Comparison of ENCODE assay signal across 1 cellular context in genomic region chr6:63351995-63352586, GRCh38.
TF ChIP-seq lines count a peak whose summit lies in the region.

No MANE protein-coding gene starts in this region.

TF ChIP-seq in WTC11, 78 proteins besides CTCF, POLR2A, EP300 and RAD21 (continued from another document):
- TF ChIP-seq JAZF1 (CRISPR knock-in tag; IDR thresholded peaks at IDR 0.05): no peak
- no peak for TF ChIP-seq CREM (CRISPR knock-in tag; IDR thresholded peaks at IDR 0.05)
- no peak for TF ChIP-seq E2F4 (CRISPR knock-in tag; IDR thresholded peaks at IDR 0.05; ENCODE audit: borderline replicate concordance, low read depth)
- no peak for TF ChIP-seq ZNF416 (CRISPR knock-in tag; IDR thresholded peaks at IDR 0.05)
- TF ChIP-seq ZNF425 (CRISPR knock-in tag; conservative IDR thresholded peaks at IDR 0.05): no peak
- TF ChIP-seq FOXP4 (CRISPR knock-in tag; IDR thresholded peaks at IDR 0.05): no peak
- TF ChIP-seq HMGXB4 (CRISPR knock-in tag; IDR thresholded peaks at IDR 0.05): no peak
- no peak for TF ChIP-seq CBFB (CRISPR knock-in tag; IDR thresholded peaks at IDR 0.05; ENCODE audit: low read depth)
- TF ChIP-seq ZNF281 (CRISPR knock-in tag; IDR thresholded peaks at IDR 0.05): no peak
- no peak for TF ChIP-seq RELA (CRISPR knock-in tag; IDR thresholded peaks at IDR 0.05; ENCODE audit: borderline replicate concordance)
- TF ChIP-seq CDX4 (CRISPR knock-in tag; IDR thresholded peaks at IDR 0.05; ENCODE audit: borderline replicate concordance): no peak
- no peak for TF ChIP-seq NFE2L1 (CRISPR knock-in tag; IDR thresholded peaks at IDR 0.05)
- no peak for TF ChIP-seq HMGA2 (CRISPR knock-in tag; IDR thresholded peaks at IDR 0.05)
- TF ChIP-seq FOXP1 (CRISPR knock-in tag; IDR thresholded peaks at IDR 0.05; ENCODE audit: borderline replicate concordance): no peak
TF ChIP-seq in WTC11: peak in this region for 0.
